33 cellular contexts compared by ENCODE assay signal in genomic region chr4:18932940-18933339, GRCh38.
"Had no signal": no experiment of that assay in that cellular context is flagged by ENCODE, and none has a peak within 500 bp of the region (broad histone marks: within the 10 kb centered on the region; RNA-seq: fewer than 3 reads in every experiment).

No MANE protein-coding gene starts in this region.

- H3K27me3 Mint-ChIP-seq: activated CD4-positive, alpha-beta T cell treated with anti-CD3 and anti-CD28 coated beads, Interleukin-2, amount 10 ng/mL, durations not matched to agents 24 days and 14 days; activated CD8-positive, alpha-beta T cell treated with anti-CD3 and anti-CD28 coated beads for 36 hours; activated naive CD8-positive, alpha-beta T cell treated with anti-CD3 and anti-CD28 coated beads for 36 hours; activated T-helper 17 cell treated with anti-CD3 and anti-CD28 coated beads, Interleukin-2, amount 50 U/mL, for 72 hours; central memory CD8-positive, alpha-beta T cell had no signal

- H3K4me3 ChIP-seq: Peyer's patch, SJCRH30 had no signal

- H3K27ac Mint-ChIP-seq: activated CD4-positive, alpha-beta T cell treated with anti-CD3 and anti-CD28 coated beads, Interleukin-2, amount 10 ng/mL, durations not matched to agents 24 days and 14 days; activated CD8-positive, alpha-beta T cell treated with anti-CD3 and anti-CD28 coated beads for 36 hours; activated naive CD8-positive, alpha-beta T cell treated with anti-CD3 and anti-CD28 coated beads for 36 hours; activated T-cell treated with anti-CD3 and anti-CD28 coated beads, Interleukin-2, amount 50 U/mL, for 72 hours; activated T-helper 17 cell treated with anti-CD3 and anti-CD28 coated beads, Interleukin-2, amount 50 U/mL, for 72 hours had no signal

- H3K36me3 Mint-ChIP-seq: activated naive CD8-positive, alpha-beta T cell treated with anti-CD3 and anti-CD28 coated beads for 36 hours had no signal

- H3K9ac ChIP-seq: KMS-11 had no signal

- ATAC-seq: activated CD8-positive, alpha-beta T cell treated with anti-CD3 and anti-CD28 coated beads for 36 hours; activated T-cell treated with anti-CD3 and anti-CD28 coated beads, Interleukin-2, amount 50 U/mL, for 72 hours; activated T-helper 17 cell treated with anti-CD3 and anti-CD28 coated beads, Interleukin-2, amount 50 U/mL, for 72 hours; PC-3 had no signal

- H3K27me3 ChIP-seq: brain microvascular endothelial cell, Peyer's patch, SJCRH30 had no signal

- H3K4me1 ChIP-seq: Peyer's patch, SJCRH30 had no signal

- H3K4me1 Mint-ChIP-seq: activated CD4-positive, alpha-beta T cell treated with anti-CD3 and anti-CD28 coated beads, Interleukin-2, amount 10 ng/mL, durations not matched to agents 24 days and 14 days; activated naive CD8-positive, alpha-beta T cell treated with anti-CD3 and anti-CD28 coated beads for 36 hours; activated T-helper 17 cell treated with anti-CD3 and anti-CD28 coated beads, Interleukin-2, amount 50 U/mL, for 72 hours; central memory CD8-positive, alpha-beta T cell had no signal

- H3K36me3 ChIP-seq: brain microvascular endothelial cell, Peyer's patch, SJCRH30 had no signal

- H3K27ac ChIP-seq: brain microvascular endothelial cell, KMS-11, Peyer's patch, SJCRH30 had no signal

- H3K9me3 ChIP-seq: Peyer's patch, SJCRH30 had no signal

- H3K4me2 ChIP-seq: KMS-11 had no signal

- H3K4me3 Mint-ChIP-seq: activated CD4-positive, alpha-beta T cell treated with anti-CD3 and anti-CD28 coated beads, Interleukin-2, amount 10 ng/mL, durations not matched to agents 24 days and 14 days; activated CD8-positive, alpha-beta T cell treated with anti-CD3 and anti-CD28 coated beads for 36 hours; activated naive CD8-positive, alpha-beta T cell treated with anti-CD3 and anti-CD28 coated beads for 36 hours; activated T-cell treated with anti-CD3 and anti-CD28 coated beads, Interleukin-2, amount 50 U/mL, for 72 hours; activated T-helper 17 cell treated with anti-CD3 and anti-CD28 coated beads, Interleukin-2, amount 50 U/mL, for 72 hours; central memory CD8-positive, alpha-beta T cell had no signal

- DNase-seq: activated CD4-positive, alpha-beta T cell treated with anti-CD3 and anti-CD28 coated beads, Interleukin-2, amount 10 ng/mL, durations not matched to agents 24 days and 14 days; activated CD4-positive, alpha-beta T cell treated with anti-CD3 and anti-CD28 coated beads, Interleukin-2, amount 50 U/mL, for 4 hours; activated CD8-positive, alpha-beta T cell treated with anti-CD3 and anti-CD28 coated beads for 36 hours; activated effector memory CD4-positive, alpha-beta T cell treated with anti-CD3 and anti-CD28 coated beads, Interleukin-2, amount 50 U/mL, for 16 hours; activated naive CD4-positive, alpha-beta T cell; activated naive CD4-positive, alpha-beta T cell treated with anti-CD3 and anti-CD28 coated beads, Interleukin-2, amount 50 U/mL, for 16 hours; activated naive CD8-positive, alpha-beta T cell treated with anti-CD3 and anti-CD28 coated beads for 36 hours; activated T-cell treated with anti-CD3 and anti-CD28 coated beads, Interleukin-2, amount 50 U/mL, for 1 hour; activated T-cell treated with anti-CD3 and anti-CD28 coated beads, Interleukin-2, amount 50 U/mL, for 72 hours; amniotic stem cell; aorta; brain microvascular endothelial cell; MM.1S; MV-4-11; NCI-H1092; NCI-H1436 treated with DMSO at 0.1 percent for 48 hours; NCI-H1694 treated with DMSO at 0.1 percent for 48 hours; NCI-H2029; NCI-H2171; NCI-H510A; NCI-H526; NCI-H748 treated with DMSO at 0.1 percent for 48 hours; NK-92 treated with Interleukin-12 subunit alpha and Interleukin-12 subunit beta, amount 100 ng/mL, for 24 hours; PC-3; Peyer's patch; RPMI8226; SJCRH30; SW 1271; T-helper 1 cell; T-helper 2 cell had no signal
